In genomic region chr2:203763425-203764272, GRCh38 we compare ENCODE assay signal across 14 cellular contexts. TPM values are rescaled to one million over a fixed set of nuclear protein-coding genes. Genes with fewer than 3 reads are reported as not detected.
A peak's percentile ranks its signal among the peaks of the same experiment; 100 is the strongest.
DNase-seq lines count a peak whose midpoint lies in the region; ATAC-seq and TF ChIP-seq lines count a peak whose summit lies in the region.
"Had no signal": no experiment of that assay in that cellular context is flagged by ENCODE, and none has a peak within 500 bp of the region (broad histone marks: within the 10 kb centered on the region; RNA-seq: fewer than 3 reads in every experiment).

No MANE protein-coding gene starts in this region.

- no peak overlapping the region for H3K27ac ChIP-seq in CD4-positive, CD25-positive, alpha-beta regulatory T cell (ENCODE audit: insufficient read depth, low read length, poor library complexity, severe bottlenecking)
- peak overlapping the region; percentile 22 for H3K27ac ChIP-seq in effector memory CD4-positive, alpha-beta T cell (ENCODE audit: insufficient read depth, low read length, poor library complexity, severe bottlenecking)
- no peak overlapping the region for H3K27ac ChIP-seq in psoas muscle
- H3K27ac ChIP-seq in Peyer's patch, result peak overlapping the region in 1 of 4 donors; percentile 31

- DNase-seq in CD4-positive, CD25-positive, alpha-beta regulatory T cell, result peak in 2 of 3 donors; percentile 39 to 86
- peak; percentile 17 to 37 for DNase-seq in activated CD4-positive, alpha-beta T cell treated with anti-CD3 and anti-CD28 coated beads, Interleukin-2, amount 50 U/mL, for 4 hours
- no peak for DNase-seq in effector memory CD4-positive, alpha-beta T cell
- no peak for DNase-seq in psoas muscle
- DNase-seq in BE2C, result no peak
- no peak for DNase-seq in Peyer's patch
- DNase-seq: EL, NCI-H2081 treated with DMSO at 0.1 percent for 48 hours, SK-N-SH had no signal

- no peak for TF ChIP-seq POLR2A in Peyer's patch (IDR thresholded peaks at IDR 0.05)

- WGBS in psoas muscle, 3 donors, result 69 to 89% (median 78%) methylated on average over 6 of the region's 6 CpGs

- peak overlapping the region; percentile 39 for H3K4me3 ChIP-seq in CD4-positive, CD25-positive, alpha-beta regulatory T cell (ENCODE audit: low read depth, low read length)
- H3K4me3 ChIP-seq in effector memory CD4-positive, alpha-beta T cell (ENCODE audit: insufficient read depth, low read depth, low read length, poor library complexity, severe bottlenecking), result no peak overlapping the region
- no peak overlapping the region for H3K4me3 ChIP-seq in psoas muscle
- no peak overlapping the region for H3K4me3 ChIP-seq in BE2C (ENCODE audit: low read depth, low read length)
- H3K4me3 ChIP-seq in Peyer's patch, result no peak overlapping the region
- H3K4me3 ChIP-seq: skin epidermis had no signal

- no peak for TF ChIP-seq CTCF in psoas muscle (IDR thresholded peaks at IDR 0.05)
- no peak for TF ChIP-seq CTCF in BE2C (IDR thresholded peaks at IDR 0.05; ENCODE audit: low read depth, low read length)
- no peak for TF ChIP-seq CTCF in Peyer's patch (IDR thresholded peaks at IDR 0.05)

- no peaks in the 10 kb centered on the region for H3K27me3 ChIP-seq in CD4-positive, CD25-positive, alpha-beta regulatory T cell (ENCODE audit: control insufficient read depth, insufficient read depth, low read length)
- H3K27me3 ChIP-seq in effector memory CD4-positive, alpha-beta T cell (replicated peaks; ENCODE audit: control insufficient read depth, insufficient read depth, low read length, poor library complexity, severe bottlenecking), result no peaks in the 10 kb centered on the region
- no peaks in the 10 kb centered on the region for H3K27me3 ChIP-seq in psoas muscle (ENCODE audit: insufficient read depth in 3 of 3, low read length in 2 of 3)
- H3K27me3 ChIP-seq in BE2C, result no peaks in the 10 kb centered on the region
- H3K27me3 ChIP-seq in Peyer's patch, result no peaks in the 10 kb centered on the region

- peaks cover 0 to 6% (median 4%) of the 10 kb centered on the region in 7 donors for H3K9me3 Mint-ChIP-seq in CD4-positive, CD25-positive, alpha-beta regulatory T cell

- peaks cover 45 to 88% (median 53%) of the 10 kb centered on the region in 4 donors for H3K4me1 Mint-ChIP-seq in CD4-positive, CD25-positive, alpha-beta regulatory T cell
- H3K4me1 Mint-ChIP-seq: neural crest cell had no signal

- intact Hi-C loops in psoas muscle (cut with DNase I), result loop anchor here in 1 of 2 donors (5.0 kb wide), 1 partner anchor 39 kb away; no protein-coding TSS in a partner anchor

- H3K4me1 ChIP-seq in CD4-positive, CD25-positive, alpha-beta regulatory T cell (ENCODE audit: control insufficient read depth, insufficient read depth, low read length, poor library complexity, severe bottlenecking), result peaks cover 17% of the 10 kb centered on the region
- H3K4me1 ChIP-seq in effector memory CD4-positive, alpha-beta T cell (ENCODE audit: control insufficient read depth, insufficient read depth, low read length, poor library complexity, severe bottlenecking), result peaks cover 10% of the 10 kb centered on the region
- H3K4me1 ChIP-seq in psoas muscle, result peaks cover 4% of the 10 kb centered on the region
- H3K4me1 ChIP-seq in BE2C, result no peaks in the 10 kb centered on the region
- H3K4me1 ChIP-seq in Peyer's patch, result no peaks in the 10 kb centered on the region

- peaks cover 7% of the 10 kb centered on the region for H3K36me3 ChIP-seq in CD4-positive, CD25-positive, alpha-beta regulatory T cell (ENCODE audit: control insufficient read depth, insufficient read depth, low read length)
- H3K36me3 ChIP-seq in effector memory CD4-positive, alpha-beta T cell (ENCODE audit: control insufficient read depth, insufficient read depth, low read length), result no peaks in the 10 kb centered on the region
- no peaks in the 10 kb centered on the region for H3K36me3 ChIP-seq in psoas muscle (ENCODE audit: insufficient read depth in 1 of 2, low read depth in 1 of 2)
- H3K36me3 ChIP-seq in BE2C, result no peaks in the 10 kb centered on the region
- no peaks in the 10 kb centered on the region for H3K36me3 ChIP-seq in Peyer's patch

- H3K27me3 Mint-ChIP-seq in CD4-positive, CD25-positive, alpha-beta regulatory T cell, result no peaks in the 10 kb centered on the region

- peak; percentile 98 to 99 for ATAC-seq in CD4-positive, CD25-positive, alpha-beta regulatory T cell (ENCODE audit: low read depth in 2 of 2)
- peak; percentile 96 for ATAC-seq in GM19351 (IDR thresholded peaks at IDR 0.05; ENCODE audit: unreplicated experiment)
- ATAC-seq in psoas muscle, result no peak
- ATAC-seq in HG02884 (IDR thresholded peaks at IDR 0.05; ENCODE audit: unreplicated experiment), result no peak
- ATAC-seq: left lobe of liver had no signal

- peaks cover 35% of the 10 kb centered on the region for H3K36me3 Mint-ChIP-seq in CD4-positive, CD25-positive, alpha-beta regulatory T cell

- no peaks in the 10 kb centered on the region for H3K9me3 ChIP-seq in CD4-positive, CD25-positive, alpha-beta regulatory T cell (ENCODE audit: control insufficient read depth in 2 of 2, low read length in 2 of 2)
- no peaks in the 10 kb centered on the region for H3K9me3 ChIP-seq in effector memory CD4-positive, alpha-beta T cell (ENCODE audit: control insufficient read depth, low read length)
- H3K9me3 ChIP-seq in psoas muscle (no peaks in the 10 kb centered on the region), BE2C (no peaks in the 10 kb centered on the region), Peyer's patch (no peaks in the 10 kb centered on the region)
- H3K9me3 ChIP-seq: SK-N-SH had no signal

- H3K27ac Mint-ChIP-seq in CD4-positive, CD25-positive, alpha-beta regulatory T cell, result peak overlapping the region; percentile 61 to 89 (median 80)

- peak overlapping the region; percentile 34 to 65 (median 44) for H3K4me3 Mint-ChIP-seq in CD4-positive, CD25-positive, alpha-beta regulatory T cell
- H3K4me3 Mint-ChIP-seq: neural crest cell had no signal

RNA-seq across cellular contexts. Expression of gene CD28, which starts 57.2 kb away (rescaled TPM):
- 235 TPM for total RNA-seq in CD4-positive, CD25-positive, alpha-beta regulatory T cell
- 100 to 1,000 TPM in 3 of 4 donors, 10 to 100 TPM in 1; 92.6 to 184 (median 130) TPM for polyA plus RNA-seq in CD4-positive, CD25-positive, alpha-beta regulatory T cell
- total RNA-seq in psoas muscle (under 1 TPM; 0.17 to 0.71 (median 0.45) TPM), Peyer's patch (1 to 10 TPM in 1 of 4 donors, under 1 TPM in 3; 0.53 to 5.0 (median 0.76) TPM)
- polyA plus RNA-seq in psoas muscle, result under 1 TPM; 0.01 to 0.09 (median 0.03) TPM
- polyA plus RNA-seq in BE2C (2012; ENCODE audit: insufficient read depth, insufficient read length, low read depth), result not detected
- total RNA-seq: neural crest cell had no signal

Comparison
In these comparisons a context has a peak if more than half of its experiments do, and no peak if none do; other contexts are left out.
1. ATAC-seq: peak in CD4-positive, CD25-positive, alpha-beta regulatory T cell (2 of 2) and GM19351 (single experiment); none in psoas muscle (0 of 4) and HG02884 (single experiment).
2. DNase-seq: peak in CD4-positive, CD25-positive, alpha-beta regulatory T cell (2 of 3) and activated CD4-positive, alpha-beta T cell treated with anti-CD3 and anti-CD28 coated beads, Interleukin-2, amount 50 U/mL, for 4 hours (2 of 2); none in effector memory CD4-positive, alpha-beta T cell (0 of 3), psoas muscle (0 of 2), BE2C (single experiment) and Peyer's patch (0 of 3).
3. RNA of gene CD28, which starts 57.2 kb away (total RNA-seq): 235 TPM in CD4-positive, CD25-positive, alpha-beta regulatory T cell (single experiment); 0.53 to 5.0 TPM in Peyer's patch and 0.17 to 0.71 TPM in psoas muscle; every median in the first group is over 10 times any median in the second.